17 cellular contexts compared by ENCODE assay signal in genomic region chr7:36906448-36906847, GRCh38.
DNase-seq lines count a peak whose midpoint lies in the region; ATAC-seq, FAIRE-seq and TF ChIP-seq lines count a peak whose summit lies in the region.
"Had no signal": no experiment of that assay in that cellular context is flagged by ENCODE, and none has a peak within 500 bp of the region (broad histone marks: within the 10 kb centered on the region; RNA-seq: fewer than 3 reads in every experiment).

No MANE protein-coding gene starts in this region.

- H3K27ac ChIP-seq in dorsolateral prefrontal cortex (no peak overlapping the region), kidney (ENCODE audit: low read depth in 2 of 2, low read length in 2 of 2) (peak overlapping the region in 1 of 2 donors; percentile 2)
- H3K27ac ChIP-seq: A549 had no signal

- no peak overlapping the region for H3K4me3 Mint-ChIP-seq in natural killer cell
- H3K4me3 Mint-ChIP-seq in natural killer cell treated with Interleukin-12 subunit alpha and Interleukin-12 subunit beta and Interleukin-15 and Interleukin-18, amount 100 ng/mL, for 72 hours = no peak overlapping the region

- intact Hi-C loops in natural killer cell (cut with micrococcal nuclease) (no loop called here), dorsolateral prefrontal cortex (cut with DNase I) (no loop called here), kidney (cut with DNase I) (no loop called here)

- H3K4me3 ChIP-seq in dorsolateral prefrontal cortex = no peak overlapping the region
- H3K4me3 ChIP-seq in kidney (ENCODE audit: low read length in 2 of 2) = no peak overlapping the region
- H3K4me3 ChIP-seq: A549 had no signal

- no peak for FAIRE-seq in kidney (lab: Jason Lieb, UNC)
- FAIRE-seq: A549, RCC 7860 had no signal

- no peaks in the 10 kb centered on the region for H3K27me3 ChIP-seq in dorsolateral prefrontal cortex

- TF ChIP-seq CTCF in natural killer cell (IDR thresholded peaks at IDR 0.05) (no peak), dorsolateral prefrontal cortex (IDR thresholded peaks at IDR 0.05 in 54 of 56, conservative IDR thresholded peaks at IDR 0.05 in 2 of 56; ENCODE audit: low read depth in 1 of 56, partially characterized antibody in 56 of 56) (no peak), kidney (IDR thresholded peaks at IDR 0.05; ENCODE audit: borderline replicate concordance, extremely low read depth, insufficient read depth) (no peak)

- H3K36me3 ChIP-seq in kidney (ENCODE audit: control insufficient read depth in 1 of 2, insufficient read depth in 2 of 2, low read length in 2 of 2) = no peaks in the 10 kb centered on the region

- H3K27me3 Mint-ChIP-seq in natural killer cell (ENCODE audit: low read depth in 2 of 2) = no peaks in the 10 kb centered on the region
- no peaks in the 10 kb centered on the region for H3K27me3 Mint-ChIP-seq in natural killer cell treated with Interleukin-12 subunit alpha and Interleukin-12 subunit beta and Interleukin-15 and Interleukin-18, amount 100 ng/mL, for 72 hours

- DNase-seq in natural killer cell (no peak), NCI-H774 (lab: John Stamatoyannopoulos, UW) (peak; percentile 62), islet precursor cell (peak; percentile 90), cortex of kidney (lab: John Stamatoyannopoulos, UW) (no peak), dorsolateral prefrontal cortex (no peak), kidney (no peak)
- no peak for DNase-seq in natural killer cell treated with Interleukin-12 subunit alpha and Interleukin-12 subunit beta and Interleukin-15 and Interleukin-18, amount 100 ng/mL, for 72 hours (ENCODE audit: low spot score)
- DNase-seq: C1 segment of cervical spinal cord, DMS79, H7, KG1, NCI-H1694, NCI-H2107, NCI-H345 had no signal

- H3K36me3 Mint-ChIP-seq in natural killer cell = peaks cover 11% of the 10 kb centered on the region
- no peaks in the 10 kb centered on the region for H3K36me3 Mint-ChIP-seq in natural killer cell treated with Interleukin-12 subunit alpha and Interleukin-12 subunit beta and Interleukin-15 and Interleukin-18, amount 100 ng/mL, for 72 hours

- H3K27ac Mint-ChIP-seq in natural killer cell = peak overlapping the region; percentile 64 to 76
- peak overlapping the region in 1 of 2 donors; percentile 41 for H3K27ac Mint-ChIP-seq in natural killer cell treated with Interleukin-12 subunit alpha and Interleukin-12 subunit beta and Interleukin-15 and Interleukin-18, amount 100 ng/mL, for 72 hours

- H3K4me1 ChIP-seq in kidney (ENCODE audit: control insufficient read depth in 1 of 2, insufficient read depth in 1 of 2, low read depth in 1 of 2, low read length in 2 of 2) = peaks cover 5 to 16% of the 10 kb centered on the region in 2 donors
- H3K4me1 ChIP-seq: A549 had no signal

- H3K4me1 Mint-ChIP-seq in natural killer cell = peaks cover 68 to 69% of the 10 kb centered on the region in 2 donors
- H3K4me1 Mint-ChIP-seq in natural killer cell treated with Interleukin-12 subunit alpha and Interleukin-12 subunit beta and Interleukin-15 and Interleukin-18, amount 100 ng/mL, for 72 hours (ENCODE audit: low read depth in 2 of 2) = peaks cover 10 to 28% of the 10 kb centered on the region in 2 donors

- no peak for ATAC-seq in natural killer cell
- ATAC-seq in natural killer cell treated with Interleukin-12 subunit alpha and Interleukin-12 subunit beta and Interleukin-15 and Interleukin-18, amount 100 ng/mL, for 72 hours = no peak
- ATAC-seq in HG02970 (IDR thresholded peaks at IDR 0.05; ENCODE audit: low FRiP score, unreplicated experiment) = no peak
- ATAC-seq: A549 had no signal

- no peak overlapping the region for H3K9ac ChIP-seq in kidney (ENCODE audit: low read length in 2 of 2)

- no peaks in the 10 kb centered on the region for H3K9me3 Mint-ChIP-seq in natural killer cell
- H3K9me3 Mint-ChIP-seq in natural killer cell treated with Interleukin-12 subunit alpha and Interleukin-12 subunit beta and Interleukin-15 and Interleukin-18, amount 100 ng/mL, for 72 hours = peaks cover 4% of the 10 kb centered on the region

- no peaks in the 10 kb centered on the region for H3K9me3 ChIP-seq in kidney (ENCODE audit: control insufficient read depth in 1 of 2, low read length in 2 of 2)
- H3K9me3 ChIP-seq: A549 had no signal

Comparison
In these comparisons a context has a peak if more than half of its experiments do, and no peak if none do; other contexts are left out.
1. DNase-seq: peak in NCI-H774 (single experiment) and islet precursor cell (single experiment); none in natural killer cell (single experiment), natural killer cell treated with Interleukin-12 subunit alpha and Interleukin-12 subunit beta and Interleukin-15 and Interleukin-18, amount 100 ng/mL, for 72 hours (single experiment), cortex of kidney (single experiment), dorsolateral prefrontal cortex (0 of 10) and kidney (single experiment).